In the genomic region with DNA sequence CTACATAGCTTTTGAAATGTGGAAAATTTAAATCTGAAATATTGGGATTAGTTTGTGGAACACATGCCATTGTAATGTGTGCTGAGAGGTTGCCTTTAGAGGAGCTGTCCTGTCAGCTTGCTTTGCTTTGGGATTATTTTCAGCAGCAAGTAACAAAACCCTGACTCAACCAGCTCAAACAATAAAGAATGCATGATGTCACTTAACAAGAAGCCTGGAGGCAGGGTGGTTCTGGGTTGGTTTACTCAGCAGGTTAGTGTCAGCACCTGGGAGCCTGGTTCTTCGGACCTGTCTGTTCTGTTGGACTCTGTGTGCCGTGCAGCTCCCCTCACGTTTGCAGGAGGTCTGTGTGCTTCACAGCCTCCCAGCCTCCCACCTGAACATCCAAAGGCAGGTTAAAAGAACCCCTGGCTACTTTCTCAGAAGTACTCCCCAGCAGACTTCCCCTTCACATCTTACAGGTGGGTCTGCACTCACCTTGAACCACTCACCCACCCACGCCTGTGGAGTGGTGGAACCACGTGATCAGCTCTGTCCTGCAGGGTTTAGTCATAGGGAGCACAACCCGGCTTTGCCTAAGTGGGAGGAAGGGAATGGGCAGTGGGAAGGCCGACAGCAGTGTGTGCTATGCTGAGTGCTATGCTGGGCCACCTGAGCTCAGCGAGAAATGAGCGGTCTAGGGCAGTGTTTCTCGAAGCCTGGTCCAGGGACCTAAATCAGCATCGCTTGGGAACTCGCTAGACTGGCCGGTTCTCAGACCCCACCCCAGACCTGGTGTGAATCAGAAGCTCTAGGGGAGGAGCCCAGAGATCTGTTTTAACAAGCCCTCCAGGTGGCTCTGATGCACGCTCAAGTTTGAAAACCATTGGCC, we compare ENCODE assay signal across 8 cellular contexts. TPM values are rescaled to one million over a fixed set of nuclear protein-coding genes. Genes with fewer than 3 reads are reported as not detected.
DNase-seq lines count a peak whose midpoint lies in the region; TF ChIP-seq lines count a peak whose summit lies in the region.

No MANE protein-coding gene starts in this region.

- H3K27ac ChIP-seq in C4-2B (peak overlapping the region; percentile 84), tibial artery (peak overlapping the region; percentile 87 to 88), dorsolateral prefrontal cortex (peak overlapping the region in 28 of 59 donors; percentile 2 to 72 (median 34))

- H3K36me3 ChIP-seq in tibial artery = no peaks in the 10 kb centered on the region
- H3K36me3 ChIP-seq in BE2C = no peaks in the 10 kb centered on the region; the same call in 1 of the 2 replicates

- H3K27me3 ChIP-seq in tibial artery (no peaks in the 10 kb centered on the region), BE2C (no peaks in the 10 kb centered on the region), dorsolateral prefrontal cortex (no peaks in the 10 kb centered on the region)

- H3K4me1 ChIP-seq in tibial artery = peaks cover 0 to 89% (median 50%) of the 10 kb centered on the region in 4 donors
- peaks cover 6% of the 10 kb centered on the region for H3K4me1 ChIP-seq in BE2C

- H3K27me3 Mint-ChIP-seq in activated naive CD8-positive, alpha-beta T cell treated with anti-CD3 and anti-CD28 coated beads for 36 hours = no peaks in the 10 kb centered on the region

- H3K27ac Mint-ChIP-seq in activated naive CD8-positive, alpha-beta T cell treated with anti-CD3 and anti-CD28 coated beads for 36 hours = peak overlapping the region; percentile 91

- intact Hi-C loops in tibial artery (cut with DNase I; ENCODE audit: low total_unique reads) (no loop called here), dorsolateral prefrontal cortex (cut with DNase I) (loop anchor here in 1 of 2 donors (2.0 to 10.0 kb wide), 2 partner anchors 20 to 342 kb away; a partner anchor contains a TSS)

- H3K4me1 Mint-ChIP-seq in activated naive CD8-positive, alpha-beta T cell treated with anti-CD3 and anti-CD28 coated beads for 36 hours = peaks cover 78% of the 10 kb centered on the region

- no peak for TF ChIP-seq CTCF in C4-2B (conservative IDR thresholded peaks at IDR 0.05)
- TF ChIP-seq CTCF in tibial artery (IDR thresholded peaks at IDR 0.05) = no peak
- TF ChIP-seq CTCF in BE2C (IDR thresholded peaks at IDR 0.05; ENCODE audit: low read depth, low read length) = no peak
- TF ChIP-seq CTCF in dorsolateral prefrontal cortex (IDR thresholded peaks at IDR 0.05 in 54 of 56, conservative IDR thresholded peaks at IDR 0.05 in 2 of 56; ENCODE audit: low read depth in 1 of 56, partially characterized antibody in 56 of 56) = no peak

- no peaks in the 10 kb centered on the region for H3K9me3 ChIP-seq in tibial artery
- no peaks in the 10 kb centered on the region for H3K9me3 ChIP-seq in BE2C

- peak overlapping the region; percentile 66 for H3K4me3 Mint-ChIP-seq in activated naive CD8-positive, alpha-beta T cell treated with anti-CD3 and anti-CD28 coated beads for 36 hours

- no peaks in the 10 kb centered on the region for H3K9me3 Mint-ChIP-seq in activated naive CD8-positive, alpha-beta T cell treated with anti-CD3 and anti-CD28 coated beads for 36 hours

- H3K4me3 ChIP-seq in tibial artery = no peak overlapping the region
- H3K4me3 ChIP-seq in BE2C (ENCODE audit: low read depth, low read length) = no peak overlapping the region
- no peak overlapping the region for H3K4me3 ChIP-seq in dorsolateral prefrontal cortex

- DNase-seq in HS-27A (ENCODE audit: low read depth) = peak; percentile 50
- DNase-seq in activated naive CD8-positive, alpha-beta T cell treated with anti-CD3 and anti-CD28 coated beads for 36 hours = peak; percentile 38
- peak; percentile 80 for DNase-seq in kidney glomerular epithelial cell (lab: John Stamatoyannopoulos, UW)
- DNase-seq in tibial artery = peak in 1 of 2 donors; percentile 76
- no peak for DNase-seq in BE2C
- no peak for DNase-seq in dorsolateral prefrontal cortex
- no peak for DNase-seq in amygdala (lab: John Stamatoyannopoulos, UW)

- H3K36me3 Mint-ChIP-seq in activated naive CD8-positive, alpha-beta T cell treated with anti-CD3 and anti-CD28 coated beads for 36 hours = peaks cover 20% of the 10 kb centered on the region

RNA-seq across cellular contexts. Expression of a gene that starts 20.4 kb away (rescaled TPM):
- 10 to 100 TPM; 45.4 to 48.1 TPM for total RNA-seq in activated naive CD8-positive, alpha-beta T cell treated with anti-CD3 and anti-CD28 coated beads for 36 hours
- 6.5 TPM for polyA plus RNA-seq in BE2C (2012; ENCODE audit: insufficient read depth, insufficient read length, low read depth)
- 10 to 100 TPM in 40 of 120 experiments, 1 to 10 TPM in 80; 3.8 to 16.5 (median 8.7) TPM for total RNA-seq in dorsolateral prefrontal cortex

Comparison
In these comparisons a context has a peak if more than half of its experiments do, and no peak if none do; other contexts are left out.
1. DNase-seq: peak in HS-27A (single experiment), activated naive CD8-positive, alpha-beta T cell treated with anti-CD3 and anti-CD28 coated beads for 36 hours (single experiment) and kidney glomerular epithelial cell (single experiment); none in BE2C (single experiment), dorsolateral prefrontal cortex (0 of 10) and amygdala (0 of 56).